15 cellular contexts compared by ENCODE assay signal in genomic region chr16:82769845-82770244, GRCh38.
"Had no signal": no experiment of that assay in that cellular context is flagged by ENCODE, and none has a peak within 500 bp of the region (broad histone marks: within the 10 kb centered on the region; RNA-seq: fewer than 3 reads in every experiment).

No MANE protein-coding gene starts in this region.

- H3K27me3 ChIP-seq: cardiac muscle cell, esophagus squamous epithelium, thyroid gland, vagina had no signal

- H3K9me3 Mint-ChIP-seq: activated CD8-positive, alpha-beta T cell treated with anti-CD3 and anti-CD28 coated beads for 36 hours; activated T-helper 1 cell treated with anti-CD3 and anti-CD28 coated beads, Interleukin-12 subunit alpha, Interleukin-12 subunit beta, Interleukin-2, Interleukin-4 antibody, amounts not matched to agents 30 ng/mL and 10 ng/mL and 1 ng/mL, durations not matched to agents 14 hours and 24 hours and 36 hours had no signal

- H3K4me1 ChIP-seq: esophagus squamous epithelium, pancreas, thyroid gland, vagina had no signal

- H3K4me3 ChIP-seq: cardiac muscle cell, esophagus squamous epithelium, pancreas, thyroid gland, vagina had no signal

- H3K27ac ChIP-seq: cardiac muscle cell, esophagus squamous epithelium, pancreas, thyroid gland, vagina, VCaP had no signal

- DNase-seq: activated CD4-positive, alpha-beta T cell treated with anti-CD3 and anti-CD28 coated beads for 36 hours; activated CD8-positive, alpha-beta memory T cell treated with anti-CD3 and anti-CD28 coated beads, Interleukin-2, amount 50 U/mL, for 4 hours; activated CD8-positive, alpha-beta T cell treated with anti-CD3 and anti-CD28 coated beads for 36 hours; activated naive CD4-positive, alpha-beta T cell treated with Interleukin-2 at 50 U/mL for 16 hours; esophagus squamous epithelium; foreskin fibroblast; kidney; pancreas; small intestine; T1000; thyroid gland had no signal

- H3K27ac Mint-ChIP-seq: activated CD4-positive, alpha-beta T cell treated with anti-CD3 and anti-CD28 coated beads for 36 hours; activated CD8-positive, alpha-beta T cell treated with anti-CD3 and anti-CD28 coated beads for 36 hours; activated T-helper 1 cell treated with anti-CD3 and anti-CD28 coated beads, Interleukin-12 subunit alpha, Interleukin-12 subunit beta, Interleukin-2, Interleukin-4 antibody, amounts not matched to agents 30 ng/mL and 10 ng/mL and 1 ng/mL, durations not matched to agents 14 hours and 24 hours and 36 hours had no signal

- ATAC-seq: activated CD4-positive, alpha-beta T cell treated with anti-CD3 and anti-CD28 coated beads for 36 hours; activated CD8-positive, alpha-beta T cell treated with anti-CD3 and anti-CD28 coated beads for 36 hours; pancreas had no signal

- H3K9me3 ChIP-seq: esophagus squamous epithelium, pancreas, thyroid gland, vagina had no signal

- H3K4me3 Mint-ChIP-seq: activated CD4-positive, alpha-beta T cell treated with anti-CD3 and anti-CD28 coated beads for 36 hours; activated CD8-positive, alpha-beta T cell treated with anti-CD3 and anti-CD28 coated beads for 36 hours; activated T-helper 1 cell treated with anti-CD3 and anti-CD28 coated beads, Interleukin-12 subunit alpha, Interleukin-12 subunit beta, Interleukin-2, Interleukin-4 antibody, amounts not matched to agents 30 ng/mL and 10 ng/mL and 1 ng/mL, durations not matched to agents 14 hours and 24 hours and 36 hours had no signal

- H3K36me3 ChIP-seq: cardiac muscle cell, esophagus squamous epithelium, pancreas, thyroid gland, vagina had no signal

- H3K4me1 Mint-ChIP-seq: activated CD4-positive, alpha-beta T cell treated with anti-CD3 and anti-CD28 coated beads for 36 hours had no signal
